8 cellular contexts compared by ENCODE assay signal in genomic region chr14:23284654-23285529, GRCh38. TPM values are rescaled to one million over a fixed set of nuclear protein-coding genes. Genes with fewer than 3 reads are reported as not detected.
DNase-seq lines count a peak whose midpoint lies in the region; ATAC-seq and TF ChIP-seq lines count a peak whose summit lies in the region.

No MANE protein-coding gene starts in this region.

- H2AFZ ChIP-seq in neuron (ENCODE audit: low read depth, low read length) = no peak overlapping the region

- H3K36me3 Mint-ChIP-seq in T-helper 2 cell treated with Interferon-gamma antibody and Interleukin-4, amounts not matched to agents 5 μg/mL and 100 μg/mL, for 36 hours (ENCODE audit: low read depth) = peaks cover 2% of the 10 kb centered on the region

- peak overlapping the region; percentile 87 for H3K27ac Mint-ChIP-seq in T-helper 2 cell treated with Interferon-gamma antibody and Interleukin-4, amounts not matched to agents 5 μg/mL and 100 μg/mL, for 36 hours

- no peak for TF ChIP-seq POLR2A in esophagus muscularis mucosa (IDR thresholded peaks at IDR 0.05; ENCODE audit: low read depth)

- H3K36me3 ChIP-seq in esophagus muscularis mucosa = no peaks in the 10 kb centered on the region
- peaks cover 3% of the 10 kb centered on the region for H3K36me3 ChIP-seq in neuron (ENCODE audit: insufficient read depth, low read length)

- H3K4me1 ChIP-seq in esophagus muscularis mucosa = peaks cover 22 to 32% (median 28%) of the 10 kb centered on the region in 4 donors
- H3K4me1 ChIP-seq in neuron (ENCODE audit: insufficient read depth, low read length) = peaks cover 21% of the 10 kb centered on the region

- no peak for TF ChIP-seq EP300 in esophagus muscularis mucosa (IDR thresholded peaks at IDR 0.05)

- peak; percentile 14 for ATAC-seq in Right ventricle myocardium superior (ENCODE audit: poor library complexity)
- no peak for ATAC-seq in Right ventricle myocardium inferior

- intact Hi-C loops in Right ventricle myocardium superior (cut with DNase I) = no loop called here
- intact Hi-C loops in Right ventricle myocardium inferior (cut with DNase I) = no loop called here
- intact Hi-C loops in esophagus muscularis mucosa (cut with DNase I) = no loop called here

- H3K27me3 Mint-ChIP-seq in T-helper 2 cell treated with Interferon-gamma antibody and Interleukin-4, amounts not matched to agents 5 μg/mL and 100 μg/mL, for 36 hours (ENCODE audit: low read depth) = no peaks in the 10 kb centered on the region

- WGBS in esophagus muscularis mucosa = 26% methylated on average over 9 of the region's 9 CpGs

- H3K9me3 Mint-ChIP-seq in T-helper 2 cell treated with Interferon-gamma antibody and Interleukin-4, amounts not matched to agents 5 μg/mL and 100 μg/mL, for 36 hours = no peaks in the 10 kb centered on the region

- peaks cover 19% of the 10 kb centered on the region for H3K4me1 Mint-ChIP-seq in T-helper 2 cell treated with Interferon-gamma antibody and Interleukin-4, amounts not matched to agents 5 μg/mL and 100 μg/mL, for 36 hours (ENCODE audit: low read depth)

- peak overlapping the region; percentile 91 to 99 (median 94) for H3K27ac ChIP-seq in esophagus muscularis mucosa (replicated peaks in 1 of 4)

- peak overlapping the region; percentile 71 to 99 (median 86) for H3K4me3 ChIP-seq in esophagus muscularis mucosa
- H3K4me3 ChIP-seq in neuron (ENCODE audit: low read length) = peak overlapping the region; percentile 80

- no peak for DNase-seq in Right ventricle myocardium superior
- no peak for DNase-seq in Right ventricle myocardium inferior (ENCODE audit: missing footprints)
- no peak for DNase-seq in T-helper 2 cell treated with Interferon-gamma antibody and Interleukin-4, amounts not matched to agents 5 μg/mL and 100 μg/mL, for 36 hours (ENCODE audit: low spot score)
- no peak for DNase-seq in esophagus muscularis mucosa (ENCODE audit: extremely low spot score)
- DNase-seq in NCI-H2081 treated with DMSO at 0.1 percent for 48 hours (lab: John Stamatoyannopoulos, UW) = no peak
- DNase-seq in NCI-H1694 (lab: John Stamatoyannopoulos, UW) = no peak
- DNase-seq in iPS-NIHi7 (ENCODE audit: extremely low spot score) = no peak

- peak overlapping the region; percentile 98 for H3K4me3 Mint-ChIP-seq in T-helper 2 cell treated with Interferon-gamma antibody and Interleukin-4, amounts not matched to agents 5 μg/mL and 100 μg/mL, for 36 hours

- no peak for TF ChIP-seq CTCF in esophagus muscularis mucosa (IDR thresholded peaks at IDR 0.05)

- H3K27me3 ChIP-seq in esophagus muscularis mucosa (no peaks in the 10 kb centered on the region), neuron (ENCODE audit: insufficient read depth, low read length) (no peaks in the 10 kb centered on the region)

- H3K9me3 ChIP-seq in esophagus muscularis mucosa (no peaks in the 10 kb centered on the region), neuron (ENCODE audit: low read length) (no peaks in the 10 kb centered on the region)

RNA-seq across cellular contexts. Expression of gene HOMEZ, which starts 1.0 kb away (rescaled TPM):
- 6.5 TPM for total RNA-seq in Right ventricle myocardium superior
- 8.0 TPM for total RNA-seq in Right ventricle myocardium inferior
- 10 to 100 TPM in 3 of 4 donors, 1 to 10 TPM in 1; 8.3 to 14.2 (median 12.4) TPM for total RNA-seq in esophagus muscularis mucosa

RNA-seq across cellular contexts. Expression of gene PPP1R3E, which starts 17.8 kb away (rescaled TPM):
- 6.7 TPM for total RNA-seq in Right ventricle myocardium superior
- total RNA-seq in Right ventricle myocardium inferior = 7.9 TPM
- total RNA-seq in esophagus muscularis mucosa = 1 to 10 TPM; 5.4 to 6.3 (median 5.5) TPM

RNA-seq across cellular contexts. Expression of gene BCL2L2, which starts 21.7 kb away (rescaled TPM):
- 37.3 TPM for total RNA-seq in Right ventricle myocardium superior
- total RNA-seq in Right ventricle myocardium inferior = 35.4 TPM
- total RNA-seq in esophagus muscularis mucosa = 100 to 1,000 TPM in 3 of 4 donors, 10 to 100 TPM in 1; 92.8 to 132 (median 121) TPM

RNA-seq across cellular contexts. Expression of gene PABPN1, which starts 36.4 kb away (rescaled TPM):
- total RNA-seq in Right ventricle myocardium superior (67.7 TPM), Right ventricle myocardium inferior (73.7 TPM), esophagus muscularis mucosa (10 to 100 TPM; 44.6 to 68.1 (median 53.9) TPM)

RNA-seq across cellular contexts. Expression of gene RNF212B, which starts 47.2 kb away (rescaled TPM):
- not detected for total RNA-seq in Right ventricle myocardium superior
- total RNA-seq in Right ventricle myocardium inferior = not detected
- under 1 TPM in 1 of 4 donors, not detected in 3; 0.33 TPM for total RNA-seq in esophagus muscularis mucosa
